8 cellular contexts compared by ENCODE assay signal in the genomic region with DNA sequence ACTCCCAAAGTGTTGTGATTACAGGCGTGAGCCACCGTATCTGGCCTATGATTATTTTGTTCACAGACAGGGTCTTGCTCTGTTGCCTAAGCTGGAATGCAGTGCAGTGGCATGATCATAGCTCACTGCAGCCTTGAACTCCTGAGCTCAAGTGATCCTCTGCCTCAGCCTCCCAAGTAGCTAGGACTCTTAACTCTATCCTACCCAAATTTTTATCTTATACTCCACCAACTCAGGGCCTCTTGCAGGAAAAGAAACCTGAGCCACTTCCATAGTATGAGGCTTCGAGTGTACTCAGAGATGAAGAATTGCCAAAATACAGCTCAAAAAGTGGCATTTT. TPM values are rescaled to one million over a fixed set of nuclear protein-coding genes. Genes with fewer than 3 reads are reported as not detected.
DNase-seq lines count a peak whose midpoint lies in the region; ATAC-seq and TF ChIP-seq lines count a peak whose summit lies in the region.

No MANE protein-coding gene starts in this region.

- in situ Hi-C loops in GM23248 (cut with MboI) = no loop called here

- no peaks in the 10 kb centered on the region for H4K20me1 ChIP-seq in GM23248 (ENCODE audit: insufficient read depth)

- CTCF ChIA-PET in T-cell (lab: Charles Lee) = no interaction called here

- peaks cover 28 to 31% (median 30%) of the 10 kb centered on the region in 3 donors for H3K4me1 Mint-ChIP-seq in T-cell

- WGBS in GM23248 (ENCODE audit: low coverage in 1 of 2, low lambda C conversion rate in 2 of 2, missing lambda C conversion rate in 2 of 2), 2 experiments = 57 to 65% methylated on average over 3 of the region's 3 CpGs
- WGBS in sigmoid colon, 2 donors = 90 to 91% methylated on average over 3 of the region's 3 CpGs

- TF ChIP-seq EP300 in sigmoid colon (IDR thresholded peaks at IDR 0.05) = no peak

- peak overlapping the region; percentile 99 for H3K4me2 ChIP-seq in GM23248 (ENCODE audit: unreplicated experiment)

- H2AFZ ChIP-seq in GM23248 = peak overlapping the region; percentile 94

- POLR2A ChIA-PET in T-cell (lab: Charles Lee) = interaction anchor here in 1 of 2 donors (0.6 kb wide), 2 partner anchors 710 to 941 kb away, joined by 3 read pairs; no protein-coding TSS in a partner anchor

- H3K36me3 ChIP-seq in GM23248 (ENCODE audit: low read depth) (no peaks in the 10 kb centered on the region), sigmoid colon (peaks cover 0 to 56% (median 1%) of the 10 kb centered on the region in 4 donors)

- no peaks in the 10 kb centered on the region for H3K9me2 ChIP-seq in GM23248 (ENCODE audit: insufficient read depth)

- peaks cover 15% of the 10 kb centered on the region for H3K36me3 Mint-ChIP-seq in T-cell

- DNase-seq in GM23248 (no peak), T-cell (no peak), fibroblast of mammary gland (ENCODE audit: low read depth) (no peak), sigmoid colon (no peak)

- no peaks in the 10 kb centered on the region for H3K9me3 Mint-ChIP-seq in T-cell

- peak overlapping the region; percentile 77 to 91 for H3K27ac Mint-ChIP-seq in T-cell

- no peaks in the 10 kb centered on the region for H3K9me3 ChIP-seq in GM23248 (ENCODE audit: low read depth)
- H3K9me3 ChIP-seq in sigmoid colon = no peaks in the 10 kb centered on the region

- no peaks in the 10 kb centered on the region for H3K27me3 Mint-ChIP-seq in T-cell

- peak overlapping the region; percentile 80 for H3K9ac ChIP-seq in GM23248

- H3K27me3 ChIP-seq in GM23248 (replicated peaks; ENCODE audit: insufficient read depth) = no peaks in the 10 kb centered on the region
- H3K27me3 ChIP-seq in sigmoid colon = no peaks in the 10 kb centered on the region

- no peak for ATAC-seq in T-cell (replicated peaks in 1 of 4)
- ATAC-seq in HG03571 (IDR thresholded peaks at IDR 0.05; ENCODE audit: unreplicated experiment) = no peak
- no peak for ATAC-seq in HG03521 (IDR thresholded peaks at IDR 0.05; ENCODE audit: unreplicated experiment)
- ATAC-seq in HG03139 (IDR thresholded peaks at IDR 0.05; ENCODE audit: unreplicated experiment) = no peak
- ATAC-seq in GM19324 (IDR thresholded peaks at IDR 0.05; ENCODE audit: low FRiP score, unreplicated experiment) = no peak

- no peak for TF ChIP-seq POLR2A in sigmoid colon (IDR thresholded peaks at IDR 0.05)

- H3K4me1 ChIP-seq in GM23248 (ENCODE audit: insufficient read depth) = peaks cover 10% of the 10 kb centered on the region; the same call in 1 of the 2 replicates
- H3K4me1 ChIP-seq in sigmoid colon = peaks cover 0 to 20% (median 17%) of the 10 kb centered on the region in 4 donors

- peak overlapping the region; percentile 85 to 88 (median 86) for H3K4me3 Mint-ChIP-seq in T-cell

- TF ChIP-seq CTCF in fibroblast of mammary gland (conservative IDR thresholded peaks at IDR 0.05; ENCODE audit: control insufficient read depth, insufficient read depth, low read depth, low read length) = no peak
- no peak for TF ChIP-seq CTCF in sigmoid colon (IDR thresholded peaks at IDR 0.05)

- H3K27ac ChIP-seq in GM23248 = no peak overlapping the region
- H3K27ac ChIP-seq in sigmoid colon = peak overlapping the region; percentile 73 to 85 (median 81)

- H3F3A ChIP-seq in GM23248 (ENCODE audit: insufficient read depth) = no peaks in the 10 kb centered on the region

- H3K4me3 ChIP-seq in GM23248 (peak overlapping the region; percentile 88), fibroblast of mammary gland (ENCODE audit: control insufficient read depth, low read depth, low read length) (peak overlapping the region; percentile 98), sigmoid colon (peak overlapping the region; percentile 73 to 85 (median 80))

- no peaks in the 10 kb centered on the region for H3K79me2 ChIP-seq in GM23248 (ENCODE audit: insufficient read depth)

- intact Hi-C loops in sigmoid colon (cut with DNase I) = loop anchor here (10.0 kb wide), 1 partner anchor 312 kb away; the partner anchor contains the start of gene GLTP

RNA-seq across cellular contexts. Expression of gene MMAB, which starts 0.8 kb away (rescaled TPM):
- 6.7 and 12.8 TPM in 2 replicates for total RNA-seq in GM23248 (2014; rRNA removed; shearing (Covaris generic))
- polyA plus RNA-seq in GM23248 (2016; fragmentation: Nextera tagmentation; extraction: Ambion mirVana) = 25.4 and 26.8 TPM in 2 replicates
- 10 to 100 TPM; 11.4 to 23.2 (median 15.2) TPM for total RNA-seq in T-cell
- 10 to 100 TPM; 12.2 to 28.9 (median 23.5) TPM for total RNA-seq in sigmoid colon
- 10 to 100 TPM; 36.6 to 79.6 (median 64.3) TPM for polyA plus RNA-seq in sigmoid colon

RNA-seq across cellular contexts. Expression of gene MVK, which starts 1.1 kb away (rescaled TPM):
- 11.8 and 80.1 TPM in 2 replicates for total RNA-seq in GM23248 (2014; rRNA removed; shearing (Covaris generic))
- polyA plus RNA-seq in GM23248 (2016; fragmentation: Nextera tagmentation; extraction: Ambion mirVana) = 6.7 and 7.2 TPM in 2 replicates
- total RNA-seq in T-cell = 10 to 100 TPM; 10.9 to 14.9 (median 12.8) TPM
- 10 to 100 TPM in 3 of 4 donors, 1 to 10 TPM in 1; 9.1 to 14.8 (median 12.3) TPM for total RNA-seq in sigmoid colon
- 10 to 100 TPM; 13.8 to 40.8 (median 21.0) TPM for polyA plus RNA-seq in sigmoid colon
